Comparison of ENCODE assay signal across 8 cellular contexts in genomic region chr7:151342811-151343210, GRCh38. TPM values are rescaled to one million over a fixed set of nuclear protein-coding genes. Genes with fewer than 3 reads are reported as not detected.
DNase-seq lines count a peak whose midpoint lies in the region; ATAC-seq and TF ChIP-seq lines count a peak whose summit lies in the region.

No MANE protein-coding gene starts in this region.

- H3K4me1 ChIP-seq in foreskin keratinocyte (no peaks in the 10 kb centered on the region), stomach (peaks cover 19 to 67% (median 43%) of the 10 kb centered on the region in 4 donors)

- H3K9me3 ChIP-seq in stomach = no peaks in the 10 kb centered on the region

- TF ChIP-seq CTCF in foreskin keratinocyte (conservative IDR thresholded peaks at IDR 0.05) = peak; percentile 22
- no peak for TF ChIP-seq CTCF in stomach (IDR thresholded peaks at IDR 0.05)

- DNase-seq in T-helper 1 cell (no peak), foreskin keratinocyte (no peak), stomach (no peak)
- no peak for DNase-seq in T-helper 2 cell treated with Interferon-gamma antibody and Interleukin-4, amounts not matched to agents 5 μg/mL and 100 μg/mL, for 36 hours (ENCODE audit: low spot score)
- no peak for DNase-seq in activated CD8-positive, alpha-beta memory T cell treated with anti-CD3 and anti-CD28 coated beads, Interleukin-2, amount 50 U/mL, for 4 hours

- no peaks in the 10 kb centered on the region for H3K27me3 Mint-ChIP-seq in T-helper 1 cell treated with Interleukin-12 subunit alpha and Interleukin-12 subunit beta and Interleukin-4 antibody, amounts not matched to agents 30 μg/mL and 1 μg/mL, for 36 hours (ENCODE audit: low read depth)
- H3K27me3 Mint-ChIP-seq in T-helper 2 cell treated with Interferon-gamma antibody and Interleukin-4, amounts not matched to agents 5 μg/mL and 100 μg/mL, for 36 hours (ENCODE audit: low read depth) = no peaks in the 10 kb centered on the region

- intact Hi-C loops in stomach (cut with DNase I; ENCODE audit: low total_unique reads) = no loop called here

- 46 to 67% (median 51%) methylated on average over 8 of the region's 8 CpGs for WGBS in stomach, 5 donors

- H3K27me3 ChIP-seq in foreskin keratinocyte (no peaks in the 10 kb centered on the region), stomach (no peaks in the 10 kb centered on the region)

- peaks cover 5% of the 10 kb centered on the region for H3K9me3 Mint-ChIP-seq in T-helper 1 cell treated with Interleukin-12 subunit alpha and Interleukin-12 subunit beta and Interleukin-4 antibody, amounts not matched to agents 30 μg/mL and 1 μg/mL, for 36 hours
- H3K9me3 Mint-ChIP-seq in T-helper 2 cell treated with Interferon-gamma antibody and Interleukin-4, amounts not matched to agents 5 μg/mL and 100 μg/mL, for 36 hours = peaks cover 12% of the 10 kb centered on the region

- H3K27ac ChIP-seq in foreskin keratinocyte = peak overlapping the region; percentile 93
- peak overlapping the region in 4 of 5 donors; percentile 87 to 95 (median 90) for H3K27ac ChIP-seq in stomach

- peaks cover 17% of the 10 kb centered on the region for H3K36me3 Mint-ChIP-seq in T-helper 1 cell treated with Interleukin-12 subunit alpha and Interleukin-12 subunit beta and Interleukin-4 antibody, amounts not matched to agents 30 μg/mL and 1 μg/mL, for 36 hours (ENCODE audit: low read depth)
- peaks cover 26% of the 10 kb centered on the region for H3K36me3 Mint-ChIP-seq in T-helper 2 cell treated with Interferon-gamma antibody and Interleukin-4, amounts not matched to agents 5 μg/mL and 100 μg/mL, for 36 hours (ENCODE audit: low read depth)

- peak overlapping the region; percentile 88 for H3K27ac Mint-ChIP-seq in T-helper 1 cell treated with Interleukin-12 subunit alpha and Interleukin-12 subunit beta and Interleukin-4 antibody, amounts not matched to agents 30 μg/mL and 1 μg/mL, for 36 hours
- peak overlapping the region; percentile 90 for H3K27ac Mint-ChIP-seq in T-helper 2 cell treated with Interferon-gamma antibody and Interleukin-4, amounts not matched to agents 5 μg/mL and 100 μg/mL, for 36 hours

- H3K4me3 ChIP-seq in stomach = peak overlapping the region; percentile 84 to 96 (median 93)

- no peak for TF ChIP-seq EP300 in stomach (IDR thresholded peaks at IDR 0.05)

- TF ChIP-seq POLR2A in stomach (IDR thresholded peaks at IDR 0.05) = no peak

- H3K36me3 ChIP-seq in stomach = peaks cover 4 to 42% (median 32%) of the 10 kb centered on the region in 4 donors

- H3K4me3 Mint-ChIP-seq in T-helper 1 cell treated with Interleukin-12 subunit alpha and Interleukin-12 subunit beta and Interleukin-4 antibody, amounts not matched to agents 30 μg/mL and 1 μg/mL, for 36 hours = peak overlapping the region; percentile 84
- H3K4me3 Mint-ChIP-seq in T-helper 2 cell treated with Interferon-gamma antibody and Interleukin-4, amounts not matched to agents 5 μg/mL and 100 μg/mL, for 36 hours = peak overlapping the region; percentile 84

- ATAC-seq in foreskin keratinocyte = no peak
- ATAC-seq in HG03457 (IDR thresholded peaks at IDR 0.05; ENCODE audit: unreplicated experiment) = no peak
- ATAC-seq in HG03521 (IDR thresholded peaks at IDR 0.05; ENCODE audit: unreplicated experiment) = no peak

- peaks cover 29% of the 10 kb centered on the region for H3K4me1 Mint-ChIP-seq in T-helper 1 cell treated with Interleukin-12 subunit alpha and Interleukin-12 subunit beta and Interleukin-4 antibody, amounts not matched to agents 30 μg/mL and 1 μg/mL, for 36 hours (ENCODE audit: low read depth)
- peaks cover 30% of the 10 kb centered on the region for H3K4me1 Mint-ChIP-seq in T-helper 2 cell treated with Interferon-gamma antibody and Interleukin-4, amounts not matched to agents 5 μg/mL and 100 μg/mL, for 36 hours (ENCODE audit: low read depth)

RNA-seq across cellular contexts. Expression of gene NUB1, which starts 1.2 kb away (rescaled TPM):
- total RNA-seq in foreskin keratinocyte (31.6 and 32.3 TPM in 2 replicates), stomach (100 to 1,000 TPM in 1 of 5 donors, 10 to 100 TPM in 4; 16.3 to 121 (median 40.0) TPM)
- polyA plus RNA-seq in foreskin keratinocyte (21.5 and 22.0 TPM in 2 replicates), stomach (10 to 100 TPM; 22.2 to 31.6 (median 26.5) TPM)
